ENCODE assay signal across 8 cellular contexts in the genomic region with DNA sequence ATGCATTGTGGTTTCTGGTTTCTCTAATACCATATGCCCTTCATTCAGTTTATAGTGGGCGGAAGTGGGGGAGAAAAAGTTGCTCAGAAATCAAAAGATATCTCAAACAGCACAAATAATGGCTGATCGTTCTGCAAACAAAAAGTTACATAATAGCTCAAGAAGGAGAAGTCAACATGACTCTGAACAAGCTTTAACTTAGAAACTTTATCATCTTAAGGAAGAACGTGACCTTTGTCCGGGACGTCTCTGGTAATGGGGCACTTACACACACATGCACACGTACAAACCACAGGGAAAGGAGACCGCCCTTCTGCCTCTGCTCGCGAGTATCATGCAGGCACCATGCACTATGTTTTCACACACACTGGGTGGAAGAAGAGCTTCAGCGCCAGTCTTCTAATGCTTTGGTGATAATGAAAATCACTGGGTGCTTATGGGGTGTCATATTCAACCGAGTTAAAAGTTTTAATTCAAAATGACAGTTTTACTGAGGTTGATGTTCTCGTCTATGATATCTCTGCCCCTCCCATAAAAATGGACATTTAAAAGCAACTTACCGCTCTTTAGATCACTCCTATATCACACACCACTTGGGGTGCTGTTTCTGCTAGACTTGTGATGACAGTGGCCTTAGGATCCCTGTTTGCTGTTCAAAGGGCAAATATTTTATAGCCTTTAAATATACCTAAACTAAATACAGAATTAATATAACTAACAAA. TPM values are rescaled to one million over a fixed set of nuclear protein-coding genes. Genes with fewer than 3 reads are reported as not detected.
DNase-seq lines count a peak whose midpoint lies in the region; ATAC-seq and TF ChIP-seq lines count a peak whose summit lies in the region.

No MANE protein-coding gene starts in this region.

- H3K27ac ChIP-seq in Peyer's patch (peak overlapping the region in 3 of 4 donors; percentile 44 to 99 (median 90)), osteoblast (ENCODE audit: low read depth, low read length) (no peak overlapping the region)

- TF ChIP-seq POLR2A in Peyer's patch (IDR thresholded peaks at IDR 0.05): peak; percentile 70 to 76

- H3K9me3 ChIP-seq in Peyer's patch (no peaks in the 10 kb centered on the region), osteoblast (ENCODE audit: low read depth, low read length) (no peaks in the 10 kb centered on the region)

- no peaks in the 10 kb centered on the region for H3K27me3 ChIP-seq in Peyer's patch
- H3K27me3 ChIP-seq in osteoblast (ENCODE audit: insufficient read depth, low read length): no peaks in the 10 kb centered on the region
- peaks cover 6% of the 10 kb centered on the region; the same call in 1 of the 2 replicates for H3K27me3 ChIP-seq in H7 (ENCODE audit: control insufficient read depth, insufficient read depth, low read length)

- H3K4me1 ChIP-seq in Peyer's patch: peaks cover 0 to 13% (median 8%) of the 10 kb centered on the region in 4 donors
- H3K4me1 ChIP-seq in osteoblast (ENCODE audit: insufficient read depth, low read length): peaks cover 14% of the 10 kb centered on the region

- peak; percentile 6 for TF ChIP-seq CTCF in GM10266 (IDR thresholded peaks at IDR 0.05; ENCODE audit: control insufficient read depth, insufficient read depth, low read depth, missing control alignments)
- TF ChIP-seq CTCF in Peyer's patch (IDR thresholded peaks at IDR 0.05): peak in 3 of 6 experiments; percentile 79 to 86 (median 85)
- peak; percentile 17 for TF ChIP-seq CTCF in epithelial cell of esophagus (IDR thresholded peaks at IDR 0.05; ENCODE audit: insufficient read depth, low read depth, low read length, missing control alignments)
- TF ChIP-seq CTCF in osteoblast (IDR thresholded peaks at IDR 0.05; ENCODE audit: extremely low read depth, low read depth, low read length): peak; percentile 48

- H3K79me2 ChIP-seq in osteoblast (ENCODE audit: insufficient read depth, low read length): peaks cover 26% of the 10 kb centered on the region

- H3K4me2 ChIP-seq in osteoblast (ENCODE audit: insufficient read depth, low read length): no peak overlapping the region

- no peak overlapping the region for H2AFZ ChIP-seq in osteoblast (ENCODE audit: low read length)

- DNase-seq in GM10266 (ENCODE audit: extremely low spot score): no peak
- peak in 2 of 3 donors; percentile 72 to 86 for DNase-seq in Peyer's patch
- peak; percentile 50 for DNase-seq in epithelial cell of esophagus (ENCODE audit: low read depth)
- peak; percentile 49 for DNase-seq in osteoblast (ENCODE audit: insufficient read length, low spot score, missing footprints)
- DNase-seq in H7: no peak
- no peak for DNase-seq in NCI-H2227 treated with DMSO at 0.1 percent for 48 hours (lab: John Stamatoyannopoulos, UW)
- no peak for DNase-seq in ureter (ENCODE audit: low spot score)

- peak overlapping the region in 1 of 4 donors; percentile 20 for H3K4me3 ChIP-seq in Peyer's patch
- H3K4me3 ChIP-seq in epithelial cell of esophagus (ENCODE audit: low read length): no peak overlapping the region
- H3K4me3 ChIP-seq in osteoblast (ENCODE audit: insufficient read depth, low read length): no peak overlapping the region
- no peak overlapping the region for H3K4me3 ChIP-seq in H7 (ENCODE audit: insufficient read depth, low read depth, low read length)

- ATAC-seq in HG02678 (IDR thresholded peaks at IDR 0.05; ENCODE audit: unreplicated experiment): no peak

- peaks cover 0 to 28% (median 0%) of the 10 kb centered on the region in 3 donors for H3K36me3 ChIP-seq in Peyer's patch
- H3K36me3 ChIP-seq in osteoblast (ENCODE audit: insufficient read depth, low read length): peaks cover 25% of the 10 kb centered on the region
- H3K36me3 ChIP-seq in H7 (replicated peaks; ENCODE audit: control insufficient read depth, insufficient read depth, low read length): peaks cover 1% of the 10 kb centered on the region; the same call in 1 of the 2 replicates

- H4K20me1 ChIP-seq in osteoblast (ENCODE audit: insufficient read depth, low read length): peaks cover 29% of the 10 kb centered on the region

RNA-seq across cellular contexts. Expression of a gene that starts 4.7 kb away (rescaled TPM):
- total RNA-seq in Peyer's patch: 1,000 to 10,000 TPM in 1 of 4 donors, 100 to 1,000 TPM in 3; 267 to 2,466 (median 503) TPM
- total RNA-seq in osteoblast: 42.3 and 63.6 TPM in 2 replicates
- 14.2 and 217 TPM in 2 replicates for total RNA-seq in H7 (2014; rRNA removed; shearing (Covaris generic))
- 158 TPM for total RNA-seq in ureter

Comparison
In these comparisons a context has a peak if more than half of its experiments do, and no peak if none do; other contexts are left out.
1. DNase-seq: peak in Peyer's patch (2 of 3), epithelial cell of esophagus (single experiment) and osteoblast (single experiment); none in GM10266 (single experiment), H7 (single experiment), NCI-H2227 treated with DMSO at 0.1 percent for 48 hours (single experiment) and ureter (single experiment).